In genomic region chr16:70523621-70524405, GRCh38 we compare ENCODE assay signal across 1 cellular context.
A peak's percentile ranks its signal among the peaks of the same experiment; 100 is the strongest.
TF ChIP-seq lines count a peak whose summit lies in the region.

SF3B3 (plus strand) TSS chr16:70523816; CDS start chr16:70526657, 2,841 bp downstream.

TF ChIP-seq in HepG2, 621 proteins besides CTCF, POLR2A, EP300 and RAD21 (continued from another document and continues in another):
- TF ChIP-seq, protein P1, sequence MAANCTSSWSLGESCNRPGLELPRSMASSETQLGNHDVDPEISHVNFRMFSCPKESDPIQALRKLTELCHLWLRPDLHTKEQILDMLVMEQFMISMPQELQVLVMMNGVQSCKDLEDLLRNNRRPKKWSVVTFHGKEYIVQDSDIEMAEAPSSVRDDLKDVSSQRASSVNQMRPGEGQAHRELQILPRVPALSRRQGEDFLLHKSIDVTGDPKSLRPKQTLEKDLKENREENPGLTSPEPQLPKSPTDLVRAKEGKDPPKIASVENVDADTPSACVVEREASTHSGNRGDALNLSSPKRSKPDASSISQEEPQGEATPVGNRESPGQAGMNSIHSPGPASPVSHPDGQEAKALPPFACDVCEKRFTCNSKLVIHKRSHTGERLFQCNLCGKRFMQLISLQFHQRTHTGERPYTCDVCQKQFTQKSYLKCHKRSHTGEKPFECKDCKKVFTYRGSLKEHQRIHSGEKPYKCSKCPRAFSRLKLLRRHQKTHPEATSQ (CRISPR knock-in tag; IDR thresholded peaks at IDR 0.05; ENCODE audit: borderline replicate concordance) = 0 out of 2 replicates have a peak, but pooled peaks have one; percentile 52
- TF ChIP-seq ZNF552 (CRISPR knock-in tag; IDR thresholded peaks at IDR 0.05; ENCODE audit: borderline replicate concordance) = no peak; the same call in 1 of the 2 replicates
- TF ChIP-seq, protein P2, sequence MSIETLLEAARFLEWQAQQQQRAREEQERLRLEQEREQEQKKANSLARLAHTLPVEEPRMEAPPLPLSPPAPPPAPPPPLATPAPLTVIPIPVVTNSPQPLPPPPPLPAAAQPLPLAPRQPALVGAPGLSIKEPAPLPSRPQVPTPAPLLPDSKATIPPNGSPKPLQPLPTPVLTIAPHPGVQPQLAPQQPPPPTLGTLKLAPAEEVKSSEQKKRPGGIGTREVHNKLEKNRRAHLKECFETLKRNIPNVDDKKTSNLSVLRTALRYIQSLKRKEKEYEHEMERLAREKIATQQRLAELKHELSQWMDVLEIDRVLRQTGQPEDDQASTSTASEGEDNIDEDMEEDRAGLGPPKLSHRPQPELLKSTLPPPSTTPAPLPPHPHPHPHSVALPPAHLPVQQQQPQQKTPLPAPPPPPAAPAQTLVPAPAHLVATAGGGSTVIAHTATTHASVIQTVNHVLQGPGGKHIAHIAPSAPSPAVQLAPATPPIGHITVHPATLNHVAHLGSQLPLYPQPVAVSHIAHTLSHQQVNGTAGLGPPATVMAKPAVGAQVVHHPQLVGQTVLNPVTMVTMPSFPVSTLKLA (IDR thresholded peaks at IDR 0.05) = no peak
- TF ChIP-seq GABPA (IDR thresholded peaks at IDR 0.05; ENCODE audit: low read depth, low read length) = no peak
- peak; percentile 86 for TF ChIP-seq GABPA (CRISPR knock-in tag; IDR thresholded peaks at IDR 0.05; ENCODE audit: low read depth)
- TF ChIP-seq MTA1 (CRISPR knock-in tag; IDR thresholded peaks at IDR 0.05; ENCODE audit: borderline replicate concordance) = no peak
- TF ChIP-seq HOXA5 (CRISPR knock-in tag; IDR thresholded peaks at IDR 0.05) = peak; percentile 60; the same call in 1 of the 2 replicates
- no peak for TF ChIP-seq SALL2 (CRISPR knock-in tag; IDR thresholded peaks at IDR 0.05)
- no peak for TF ChIP-seq ZBTB46 (CRISPR knock-in tag; IDR thresholded peaks at IDR 0.05; ENCODE audit: borderline replicate concordance)
- TF ChIP-seq HOXA3 (CRISPR knock-in tag; IDR thresholded peaks at IDR 0.05) = no peak
- TF ChIP-seq MTA3 (CRISPR knock-in tag; IDR thresholded peaks at IDR 0.05) = no peak
- peak; percentile 16 for TF ChIP-seq TP53 (CRISPR knock-in tag; conservative IDR thresholded peaks at IDR 0.05)
- no peak for TF ChIP-seq ZNF263 (CRISPR knock-in tag; IDR thresholded peaks at IDR 0.05)
- TF ChIP-seq CERS6 (CRISPR knock-in tag; IDR thresholded peaks at IDR 0.05) = no peak
- no peak for TF ChIP-seq KDM1A (CRISPR knock-in tag; IDR thresholded peaks at IDR 0.05)
- no peak; the same call in none of the 2 replicates for TF ChIP-seq PITX1 (CRISPR knock-in tag; IDR thresholded peaks at IDR 0.05)
- no peak for TF ChIP-seq ZNF274 (CRISPR knock-in tag; IDR thresholded peaks at IDR 0.05)
- TF ChIP-seq, protein P3, sequence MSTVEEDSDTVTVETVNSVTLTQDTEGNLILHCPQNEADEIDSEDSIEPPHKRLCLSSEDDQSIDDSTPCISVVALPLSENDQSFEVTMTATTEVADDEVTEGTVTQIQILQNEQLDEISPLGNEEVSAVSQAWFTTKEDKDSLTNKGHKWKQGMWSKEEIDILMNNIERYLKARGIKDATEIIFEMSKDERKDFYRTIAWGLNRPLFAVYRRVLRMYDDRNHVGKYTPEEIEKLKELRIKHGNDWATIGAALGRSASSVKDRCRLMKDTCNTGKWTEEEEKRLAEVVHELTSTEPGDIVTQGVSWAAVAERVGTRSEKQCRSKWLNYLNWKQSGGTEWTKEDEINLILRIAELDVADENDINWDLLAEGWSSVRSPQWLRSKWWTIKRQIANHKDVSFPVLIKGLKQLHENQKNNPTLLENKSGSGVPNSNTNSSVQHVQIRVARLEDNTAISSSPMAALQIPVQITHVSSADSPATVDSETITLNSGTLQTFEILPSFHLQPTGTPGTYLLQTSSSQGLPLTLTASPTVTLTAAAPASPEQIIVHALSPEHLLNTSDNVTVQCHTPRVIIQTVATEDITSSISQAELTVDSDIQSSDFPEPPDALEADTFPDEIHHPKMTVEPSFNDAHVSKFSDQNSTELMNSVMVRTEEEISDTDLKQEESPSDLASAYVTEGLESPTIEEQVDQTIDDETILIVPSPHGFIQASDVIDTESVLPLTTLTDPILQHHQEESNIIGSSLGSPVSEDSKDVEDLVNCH (CRISPR knock-in tag; IDR thresholded peaks at IDR 0.05) = no peak
- no peak for TF ChIP-seq MED13 (CRISPR knock-in tag; IDR thresholded peaks at IDR 0.05)
- peak; percentile 76 for TF ChIP-seq RBFOX2 (IDR thresholded peaks at IDR 0.05; ENCODE audit: low read depth, low read length)
- peak; percentile 26; the same call in 1 of the 2 replicates for TF ChIP-seq ZNF160 (CRISPR knock-in tag; IDR thresholded peaks at IDR 0.05)
- no peak for TF ChIP-seq SP1 (IDR thresholded peaks at IDR 0.05)
- TF ChIP-seq SP1 (CRISPR knock-in tag; IDR thresholded peaks at IDR 0.05) = peak; percentile 29; the same call in 1 of the 2 replicates
- no peak for TF ChIP-seq RARG (CRISPR knock-in tag; IDR thresholded peaks at IDR 0.05; ENCODE audit: low read depth)
- peak; percentile 98 for TF ChIP-seq YEATS4 (CRISPR knock-in tag; IDR thresholded peaks at IDR 0.05; ENCODE audit: borderline replicate concordance)
- TF ChIP-seq ZNF569 (CRISPR knock-in tag; IDR thresholded peaks at IDR 0.05; ENCODE audit: borderline replicate concordance) = 0 out of 2 replicates have a peak, but pooled peaks have one; percentile 39
- TF ChIP-seq HMGA1 (CRISPR knock-in tag; conservative IDR thresholded peaks at IDR 0.05) = no peak
- peak in 1 of 2 experiments; percentile 81; a peak in 2 of 4 replicates for TF ChIP-seq KLF16 (CRISPR knock-in tag; IDR thresholded peaks at IDR 0.05)
- peak; percentile 90 for TF ChIP-seq TFDP2 (CRISPR knock-in tag; IDR thresholded peaks at IDR 0.05)
- no peak for TF ChIP-seq FOXM1 (CRISPR knock-in tag; IDR thresholded peaks at IDR 0.05)
- peak; percentile 28 for TF ChIP-seq TEAD3 (CRISPR knock-in tag; optimal IDR thresholded peaks at IDR 0.05; ENCODE audit: borderline replicate concordance)
- TF ChIP-seq ZNF136 (CRISPR knock-in tag; IDR thresholded peaks at IDR 0.05; ENCODE audit: low read depth) = no peak; the same call in 1 of the 2 replicates
- TF ChIP-seq HMG20A (CRISPR knock-in tag; IDR thresholded peaks at IDR 0.05; ENCODE audit: borderline replicate concordance) = no peak
- TF ChIP-seq NFYB (CRISPR knock-in tag; IDR thresholded peaks at IDR 0.05) = no peak
- TF ChIP-seq NFAT5 (CRISPR knock-in tag; IDR thresholded peaks at IDR 0.05) = no peak
- TF ChIP-seq CHD4 (IDR thresholded peaks at IDR 0.05; ENCODE audit: borderline replicate concordance, low read length) = no peak
- peak; percentile 66; the same call in 1 of the 2 replicates for TF ChIP-seq KAT7 (CRISPR knock-in tag; IDR thresholded peaks at IDR 0.05; ENCODE audit: borderline replicate concordance)
- no peak for TF ChIP-seq KMT2B (CRISPR knock-in tag; IDR thresholded peaks at IDR 0.05)
- TF ChIP-seq DBP (CRISPR knock-in tag; IDR thresholded peaks at IDR 0.05; ENCODE audit: not compliant biosample characterization) = peak; percentile 32
- TF ChIP-seq TERF1 (CRISPR knock-in tag; IDR thresholded peaks at IDR 0.05) = no peak; the same call in 1 of the 2 replicates
- TF ChIP-seq ARNT2 (CRISPR knock-in tag; IDR thresholded peaks at IDR 0.05; ENCODE audit: low read depth) = peak; percentile 82
- peak; percentile 75; the same call in 1 of the 2 replicates for TF ChIP-seq THAP11 (CRISPR knock-in tag; IDR thresholded peaks at IDR 0.05)
- TF ChIP-seq GATAD2A (CRISPR knock-in tag; IDR thresholded peaks at IDR 0.05) = no peak
- TF ChIP-seq ZBTB14 (CRISPR knock-in tag; IDR thresholded peaks at IDR 0.05) = no peak
- peak; percentile 68; the same call in 1 of the 2 replicates for TF ChIP-seq ARHGAP35 (CRISPR knock-in tag; IDR thresholded peaks at IDR 0.05; ENCODE audit: borderline replicate concordance)
- TF ChIP-seq ZNF670 (CRISPR knock-in tag; IDR thresholded peaks at IDR 0.05; ENCODE audit: borderline replicate concordance) = no peak; the same call in 1 of the 2 replicates
- no peak for TF ChIP-seq ZEB1 (IDR thresholded peaks at IDR 0.05; ENCODE audit: insufficient replicate concordance, low read depth)
- peak; percentile 82; the same call in 1 of the 2 replicates for TF ChIP-seq ZNF580 (CRISPR knock-in tag; IDR thresholded peaks at IDR 0.05; ENCODE audit: borderline replicate concordance, low read depth)
